24 cellular contexts compared by ENCODE assay signal in the genomic region with DNA sequence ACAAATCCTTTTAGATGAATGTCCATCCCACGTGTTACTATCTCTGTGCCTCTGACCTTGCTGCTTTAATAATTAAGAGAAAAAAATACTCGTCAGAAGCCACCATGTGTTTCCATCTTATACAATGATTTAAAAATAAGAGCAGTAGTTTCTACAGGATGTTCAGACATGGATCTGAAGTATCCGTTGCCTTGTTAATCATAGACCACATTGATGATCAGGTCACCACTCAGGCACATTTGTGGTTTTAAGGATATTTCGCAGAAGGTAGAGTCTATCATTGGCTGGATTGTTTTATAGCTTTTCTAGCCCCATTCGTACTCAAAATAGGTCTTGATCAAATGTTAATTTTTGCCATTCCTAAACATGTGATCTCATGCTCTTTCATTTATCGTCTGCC.
"Had no signal": no experiment of that assay in that cellular context is flagged by ENCODE, and none has a peak within 500 bp of the region (broad histone marks: within the 10 kb centered on the region; RNA-seq: fewer than 3 reads in every experiment).

No MANE protein-coding gene starts in this region.

- H3K27me3 ChIP-seq: SJSA1 had no signal

- H3K4me3 Mint-ChIP-seq: IgD-negative memory B cell had no signal

- H3K36me3 ChIP-seq: SJSA1 had no signal

- H3K4me2 ChIP-seq: KMS-11 had no signal

- H3K9me3 ChIP-seq: SJSA1 had no signal

- ATAC-seq: HepG2, K562 had no signal

- H3K27me3 Mint-ChIP-seq: IgD-negative memory B cell had no signal

- FAIRE-seq: HepG2, K562, RCC 7860 had no signal

- H3K4me3 ChIP-seq: K562, SJSA1, SK-N-MC had no signal

- H3K36me3 Mint-ChIP-seq: IgD-negative memory B cell had no signal

- DNase-seq: Kasumi-1, MM.1S, NCI-H1092 treated with DMSO at 0.1 percent for 48 hours, NCI-H1436, NCI-H187, NCI-H2029, NCI-H2081 treated with DMSO at 0.1 percent for 48 hours, NCI-H2171, NCI-H226, NCI-H446, NCI-H510A, NCI-H524 treated with DMSO at 0.1 percent for 48 hours, NCI-H69, NCI-H774, Right ventricle myocardium superior, RPMI8226, SIG-M5 had no signal

- H3K9ac ChIP-seq: KMS-11 had no signal

- H3K4me1 Mint-ChIP-seq: IgD-negative memory B cell had no signal

- H3K27ac ChIP-seq: KMS-11, SK-N-MC had no signal
